Comparison of ENCODE assay signal across 9 cellular contexts in the genomic region with DNA sequence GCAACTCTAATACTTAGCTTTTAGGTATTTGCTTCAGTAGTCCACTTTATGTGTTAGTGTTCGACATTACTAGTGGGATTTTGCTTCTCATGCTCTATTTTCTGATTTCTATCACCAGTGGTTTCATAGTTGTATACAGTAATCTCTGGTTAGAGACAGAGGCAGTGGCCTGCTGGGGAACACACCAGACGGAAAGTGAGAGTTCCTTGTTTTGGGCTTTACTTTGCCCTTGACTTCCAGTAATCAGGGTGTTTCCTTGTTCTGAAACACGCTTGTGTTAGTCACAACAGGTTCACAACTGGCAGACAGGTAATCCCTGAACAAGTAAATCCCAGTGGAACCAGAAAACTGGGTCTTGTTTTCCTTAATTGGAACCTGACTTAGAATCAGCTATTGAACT. TPM values are rescaled to one million over a fixed set of nuclear protein-coding genes. Genes with fewer than 3 reads are reported as not detected.
DNase-seq lines count a peak whose midpoint lies in the region; ATAC-seq, FAIRE-seq and TF ChIP-seq lines count a peak whose summit lies in the region.
"Had no signal": no experiment of that assay in that cellular context is flagged by ENCODE, and none has a peak within 500 bp of the region (broad histone marks: within the 10 kb centered on the region; RNA-seq: fewer than 3 reads in every experiment).

No MANE protein-coding gene starts in this region.

- POLR2A ChIA-PET in CD4-positive, alpha-beta memory T cell (lab: Charles Lee; ENCODE audit: partially characterized antibody): interaction anchor here (0.9 to 2.5 kb wide), 13 partner anchors 8 to 81 kb away, joined by 3 to 36 read pairs (median 8); partner anchors contain the start of genes PACS1 and SF3B2
- POLR2A ChIA-PET in HepG2 (lab: Yijun Ruan, JAX): no interaction called here

- peak overlapping the region; percentile 30 to 90 (median 76) for H3K4me3 Mint-ChIP-seq in CD4-positive, alpha-beta memory T cell
- peak overlapping the region; percentile 88 for H3K4me3 Mint-ChIP-seq in activated naive CD8-positive, alpha-beta T cell
- H3K4me3 Mint-ChIP-seq in nephron progenitor cell: no peak overlapping the region

- no peak for TF ChIP-seq POLR2A in HepG2 (IDR thresholded peaks at IDR 0.05; ENCODE audit: insufficient read depth in 1 of 2, low read depth in 2 of 2, low read length in 2 of 2)

- peaks cover 74% of the 10 kb centered on the region for H3K4me1 ChIP-seq in CD4-positive, alpha-beta memory T cell (ENCODE audit: insufficient read depth, low read length)
- peaks cover 11 to 15% of the 10 kb centered on the region in 2 donors for H3K4me1 ChIP-seq in mucosa of rectum (ENCODE audit: control insufficient read depth in 2 of 2, insufficient read depth in 2 of 2, low read length in 2 of 2)
- peaks cover 12% of the 10 kb centered on the region; the same call in 1 of the 2 replicates for H3K4me1 ChIP-seq in HepG2 (ENCODE audit: insufficient read depth, low read length)

- H3K27ac ChIP-seq in CD4-positive, alpha-beta memory T cell (ENCODE audit: low read depth, low read length): peak overlapping the region; percentile 49
- peak overlapping the region; percentile 9 to 34 for H3K27ac ChIP-seq in mucosa of rectum (ENCODE audit: low read depth in 2 of 2, low read length in 2 of 2)
- no peak overlapping the region for H3K27ac ChIP-seq in HepG2 (ENCODE audit: extremely low read length, insufficient read depth, low read length)

- peak in 1 of 5 donors; percentile 47 for DNase-seq in CD4-positive, alpha-beta memory T cell
- no peak for DNase-seq in HepG2 (ENCODE audit: low spot score)
- DNase-seq in HuH-7.5 (ENCODE audit: low spot score): no peak
- DNase-seq in cortex of kidney (lab: John Stamatoyannopoulos, UW): no peak
- DNase-seq in nephron progenitor cell: no peak

- no peaks in the 10 kb centered on the region for H3K9me3 ChIP-seq in CD4-positive, alpha-beta memory T cell (ENCODE audit: control insufficient read depth in 1 of 2, low read length in 2 of 2)
- no peaks in the 10 kb centered on the region for H3K9me3 ChIP-seq in mucosa of rectum (ENCODE audit: control insufficient read depth in 2 of 2, low read length in 2 of 2)
- no peaks in the 10 kb centered on the region for H3K9me3 ChIP-seq in HepG2 (ENCODE audit: low read length)

- TF ChIP-seq RAD21 in HepG2 (CRISPR knock-in tag; IDR thresholded peaks at IDR 0.05): no peak

- peak; percentile 60 for ATAC-seq in HG02610 (IDR thresholded peaks at IDR 0.05; ENCODE audit: unreplicated experiment)
- ATAC-seq in HepG2: no peak

- no peak overlapping the region for H2AFZ ChIP-seq in HepG2 (ENCODE audit: low read length)

- H3K4me1 Mint-ChIP-seq in CD4-positive, alpha-beta memory T cell: peaks cover 66 to 81% (median 72%) of the 10 kb centered on the region in 4 donors
- peaks cover 79% of the 10 kb centered on the region for H3K4me1 Mint-ChIP-seq in activated naive CD8-positive, alpha-beta T cell (ENCODE audit: low read depth)
- peaks cover 22% of the 10 kb centered on the region for H3K4me1 Mint-ChIP-seq in nephron progenitor cell

- no peak overlapping the region for H3K4me2 ChIP-seq in HepG2 (ENCODE audit: low read depth, low read length)

- H3K9me3 Mint-ChIP-seq in CD4-positive, alpha-beta memory T cell: no peaks in the 10 kb centered on the region
- no peaks in the 10 kb centered on the region for H3K9me3 Mint-ChIP-seq in activated naive CD8-positive, alpha-beta T cell (ENCODE audit: low read depth)
- H3K9me3 Mint-ChIP-seq in nephron progenitor cell: peaks cover 4% of the 10 kb centered on the region

- TF ChIP-seq EP300 in HepG2 (IDR thresholded peaks at IDR 0.05; ENCODE audit: low read depth in 2 of 2, low read length in 2 of 2): no peak
- no peak for TF ChIP-seq EP300 in HepG2 (CRISPR knock-in tag; IDR thresholded peaks at IDR 0.05; ENCODE audit: borderline replicate concordance)

- H3K36me3 Mint-ChIP-seq in CD4-positive, alpha-beta memory T cell: peaks cover 0 to 6% of the 10 kb centered on the region in 2 donors
- H3K36me3 Mint-ChIP-seq in activated naive CD8-positive, alpha-beta T cell: no peaks in the 10 kb centered on the region
- H3K36me3 Mint-ChIP-seq in nephron progenitor cell (ENCODE audit: low read depth): peaks cover 5% of the 10 kb centered on the region

- H3K4me3 ChIP-seq in CD4-positive, alpha-beta memory T cell (ENCODE audit: low read length in 2 of 2): peak overlapping the region in 1 of 2 donors; percentile 13
- H3K4me3 ChIP-seq in mucosa of rectum (ENCODE audit: low read length in 2 of 2): no peak overlapping the region
- H3K4me3 ChIP-seq in HepG2 (replicated peaks in 1 of 3; ENCODE audit: insufficient read depth in 1 of 3, low read depth in 2 of 3, low read length in 3 of 3): no peak overlapping the region
- H3K4me3 ChIP-seq: lung had no signal

- H3K36me3 ChIP-seq in CD4-positive, alpha-beta memory T cell (ENCODE audit: insufficient read depth, low read length): no peaks in the 10 kb centered on the region
- H3K36me3 ChIP-seq in mucosa of rectum (ENCODE audit: control insufficient read depth in 2 of 2, insufficient read depth in 2 of 2, low read length in 2 of 2) (no peaks in the 10 kb centered on the region), HepG2 (replicated peaks in 1 of 2; ENCODE audit: control insufficient read depth in 1 of 2, insufficient read depth in 2 of 2, low read length in 2 of 2) (no peaks in the 10 kb centered on the region; a peak in 1 of 5 replicates)

- H3K27me3 ChIP-seq in CD4-positive, alpha-beta memory T cell (ENCODE audit: insufficient read depth, low read length): no peaks in the 10 kb centered on the region
- H3K27me3 ChIP-seq in mucosa of rectum (ENCODE audit: control insufficient read depth in 2 of 2, insufficient read depth in 2 of 2, low read length in 2 of 2): no peaks in the 10 kb centered on the region
- no peaks in the 10 kb centered on the region for H3K27me3 ChIP-seq in HepG2 (ENCODE audit: control insufficient read depth in 1 of 2, insufficient read depth in 2 of 2, low read length in 2 of 2)

- in situ Hi-C loops in HepG2 (cut with HindIII; ENCODE audit: extremely low pct_ligation_motif_present, low pct_unique_long_range_greater_than_20kb): no loop called here

- H4K20me1 ChIP-seq in HepG2 (ENCODE audit: insufficient read depth, low read length): no peaks in the 10 kb centered on the region

- H3K9ac ChIP-seq in mucosa of rectum (ENCODE audit: low read depth in 1 of 2, low read length in 2 of 2) (no peak overlapping the region), HepG2 (ENCODE audit: insufficient read depth, low read depth, low read length) (no peak overlapping the region)

- no TSS peak for BruUV-seq in HepG2 (replicated peaks; lab: Mats Ljungman, UMichigan)

- TF ChIP-seq CTCF in HepG2 (CRISPR knock-in tag; IDR thresholded peaks at IDR 0.05) (no peak), nephron progenitor cell (IDR thresholded peaks at IDR 0.05) (no peak)

- H3K79me2 ChIP-seq in HepG2 (ENCODE audit: insufficient read depth, low read length): no peaks in the 10 kb centered on the region

- CTCF ChIA-PET in CD4-positive, alpha-beta memory T cell (lab: Charles Lee; ENCODE audit: partially characterized antibody): interaction anchor here (0.8 to 14.8 kb wide), 15 partner anchors 7 to 81 kb away, joined by 3 to 231 read pairs (median 4); partner anchors contain the start of gene PACS1
- CTCF ChIA-PET in HepG2 (lab: Yijun Ruan, JAX; ENCODE audit: low intra/inter-chr PET ratio, low total read pairs): no interaction called here

- 95% methylated on average over 3 of the region's 3 CpGs for WGBS in HepG2 (ENCODE audit: low lambda C conversion rate)

- no peaks in the 10 kb centered on the region for H3K27me3 Mint-ChIP-seq in CD4-positive, alpha-beta memory T cell
- no peaks in the 10 kb centered on the region for H3K27me3 Mint-ChIP-seq in activated naive CD8-positive, alpha-beta T cell
- peaks cover 8% of the 10 kb centered on the region for H3K27me3 Mint-ChIP-seq in nephron progenitor cell (ENCODE audit: low read depth, poor library complexity)

- intact Hi-C loops in CD4-positive, alpha-beta memory T cell (cut with micrococcal nuclease): loop anchor here (1.0 to 2.0 kb wide), 3 partner anchors 11 to 57 kb away; no protein-coding TSS in a partner anchor
- intact Hi-C loops in HepG2 (cut with micrococcal nuclease; ENCODE audit: unreplicated experiment): no loop called here

- peak overlapping the region; percentile 94 to 98 (median 95) for H3K27ac Mint-ChIP-seq in CD4-positive, alpha-beta memory T cell
- peak overlapping the region; percentile 99 for H3K27ac Mint-ChIP-seq in activated naive CD8-positive, alpha-beta T cell
- H3K27ac Mint-ChIP-seq in nephron progenitor cell: no peak overlapping the region

- no peak for FAIRE-seq in HepG2 (lab: Jason Lieb, UNC)

TF ChIP-seq in HepG2, 621 proteins besides CTCF, POLR2A, EP300 and RAD21 (continues in another document):
- TF ChIP-seq ZSCAN12 (CRISPR knock-in tag; IDR thresholded peaks at IDR 0.05) (no peak), KLF6 (CRISPR knock-in tag; IDR thresholded peaks at IDR 0.05) (no peak), ARID2 (CRISPR knock-in tag; IDR thresholded peaks at IDR 0.05; ENCODE audit: borderline replicate concordance) (no peak), HIVEP1 (CRISPR knock-in tag; IDR thresholded peaks at IDR 0.05) (no peak)

RNA-seq across cellular contexts. Expression of gene PACS1, which starts 56.0 kb away (rescaled TPM):
- total RNA-seq in CD4-positive, alpha-beta memory T cell: 100 to 1,000 TPM; 251 to 262 TPM
- polyA plus RNA-seq in CD4-positive, alpha-beta memory T cell: 100 to 1,000 TPM in 1 of 2 donors, 10 to 100 TPM in 1; 13.7 to 104 TPM
- total RNA-seq in HepG2 (2016; rRNA removed; fragmentation: Illumina TruSeq; extraction: Trizol): 7.6 and 12.2 TPM in 2 replicates
- 4.8 and 5.7 TPM in 2 replicates for total RNA-seq in HepG2 (2016; cell fraction: cytosol; rRNA removed; fragmentation: Illumina TruSeq; extraction: Trizol; ENCODE audit: low read depth)
- total RNA-seq in HepG2 (2016; cell fraction: insoluble cytoplasmic fraction; rRNA removed; fragmentation: Illumina TruSeq; extraction: Trizol): 7.7 and 14.4 TPM in 2 replicates
- 14.5 and 17.0 TPM in 2 replicates for total RNA-seq in HepG2 (2016; cell fraction: membrane; rRNA removed; fragmentation: Illumina TruSeq; extraction: Trizol)
- total RNA-seq in HepG2 (2016; cell fraction: nucleus; rRNA removed; fragmentation: Illumina TruSeq; extraction: Trizol): 14.3 and 14.8 TPM in 2 replicates
- 8.6 and 11.9 TPM in 2 replicates for polyA plus RNA-seq in HepG2 (2011; rRNA removed)
- polyA plus RNA-seq in HepG2 (2011; cell fraction: cytosol; rRNA removed): 6.3 and 6.7 TPM in 2 replicates
- polyA plus RNA-seq in HepG2 (2011; cell fraction: nucleus; rRNA removed): 24.8 and 26.9 TPM in 2 replicates
- polyA plus RNA-seq in HepG2 (2012): 12.5 and 17.3 TPM in 2 replicates
- 5.2 and 6.3 TPM in 2 replicates for polyA plus RNA-seq in HepG2 (2016; cell fraction: cytosol; fragmentation: Illumina TruSeq; extraction: Trizol; ENCODE audit: low read depth)
- polyA plus RNA-seq in HepG2 (2016; cell fraction: insoluble cytoplasmic fraction; fragmentation: Illumina TruSeq; extraction: Trizol; ENCODE audit: low read depth): 11.8 and 22.2 TPM in 2 replicates
- polyA plus RNA-seq in HepG2 (2016; cell fraction: membrane; fragmentation: Illumina TruSeq; extraction: Trizol; ENCODE audit: low read depth): 17.7 and 23.2 TPM in 2 replicates
- polyA plus RNA-seq in HepG2 (2016; cell fraction: nucleus; fragmentation: Illumina TruSeq; extraction: Trizol; ENCODE audit: insufficient read depth, low read depth): 21.2 and 23.6 TPM in 2 replicates
- 28.3 and 63.7 TPM in 2 replicates for polyA minus RNA-seq in HepG2 (2011; rRNA and poly(A)+ RNA removed; ENCODE audit: low replicate concordance)
- 16.9 and 29.5 TPM in 2 replicates for polyA minus RNA-seq in HepG2 (2011; cell fraction: cytosol; rRNA and poly(A)+ RNA removed)
- polyA minus RNA-seq in HepG2 (2011; cell fraction: nucleus; rRNA and poly(A)+ RNA removed): 26.5 and 37.7 TPM in 2 replicates

Comparison
In these comparisons a context has a peak if more than half of its experiments do, and no peak if none do; other contexts are left out.
1. RNA of gene PACS1, which starts 56.0 kb away (total RNA-seq): 251 to 262 TPM in CD4-positive, alpha-beta memory T cell; 4.8 to 17.0 TPM in HepG2; every median in the first group is over 10 times any median in the second.